ENCODE assay signal across 7 cellular contexts in genomic region chr15:42764154-42764731, GRCh38. TPM values are rescaled to one million over a fixed set of nuclear protein-coding genes. Genes with fewer than 3 reads are reported as not detected.
DNase-seq lines count a peak whose midpoint lies in the region; TF ChIP-seq lines count a peak whose summit lies in the region.
"Not testable (repeated sequence)": the region's sequence is repeated elsewhere in the genome, so short reads cannot be mapped to it uniquely, and the experiment has no call there.

No MANE protein-coding gene starts in this region.

- H3K27me3 ChIP-seq in HUES48 (ENCODE audit: control insufficient read depth, insufficient read depth, low read length); dorsolateral prefrontal cortex; iPS-15b (ENCODE audit: control insufficient read depth, insufficient read depth, low read length): not testable (repeated sequence)

- H3K4me3 ChIP-seq in HUES48 (ENCODE audit: low read depth, low read length): not testable (repeated sequence)
- H3K4me3 ChIP-seq in dorsolateral prefrontal cortex (peak overlapping the region in 8 of 59 donors; percentile 1 to 18 (median 14)), iPS-15b (ENCODE audit: low read depth, low read length) (peak overlapping the region; percentile 41)

- peaks cover 16% of the 10 kb centered on the region for H3K4me1 Mint-ChIP-seq in neural crest cell

- H3K27me3 Mint-ChIP-seq in neural crest cell (ENCODE audit: low read depth): not testable (repeated sequence)

- peak; percentile 21 for DNase-seq in Ammon's horn (ENCODE audit: low spot score)
- peak; percentile 27 for DNase-seq in NCI-H2227 treated with DMSO at 0.1 percent for 48 hours (lab: John Stamatoyannopoulos, UW)
- peak; percentile 9 for DNase-seq in activated gamma-delta T cell (lab: John Stamatoyannopoulos, UW)
- peak in 9 of 10 donors; percentile 30 to 73 (median 57) for DNase-seq in dorsolateral prefrontal cortex
- peak; percentile 16 for DNase-seq in neural crest cell (ENCODE audit: low read depth, low spot score)

- not testable (repeated sequence) for H3K4me1 ChIP-seq in HUES48 (ENCODE audit: control insufficient read depth, insufficient read depth, low read length); iPS-15b (ENCODE audit: control insufficient read depth, insufficient read depth, low read length)

- not testable (repeated sequence) for H3K9ac ChIP-seq in HUES48 (ENCODE audit: low read depth, low read length); iPS-15b (ENCODE audit: low read depth, low read length)

- H3K9me3 Mint-ChIP-seq in neural crest cell: peaks cover 17% of the 10 kb centered on the region

- intact Hi-C loops in dorsolateral prefrontal cortex (cut with DNase I): not testable (repeated sequence)

- H3K27ac ChIP-seq in HUES48 (ENCODE audit: low read depth, low read length) (peak overlapping the region; percentile 46), dorsolateral prefrontal cortex (peak overlapping the region in 3 of 59 donors; percentile 7 to 33 (median 24))

- TF ChIP-seq CTCF in dorsolateral prefrontal cortex (IDR thresholded peaks at IDR 0.05 in 54 of 56, conservative IDR thresholded peaks at IDR 0.05 in 2 of 56; ENCODE audit: low read depth in 1 of 56, partially characterized antibody in 56 of 56); neural crest cell (conservative IDR thresholded peaks at IDR 0.05): not testable (repeated sequence)

- not testable (repeated sequence) for H3K27ac Mint-ChIP-seq in neural crest cell (ENCODE audit: unreplicated experiment)

- peak overlapping the region; percentile 44 for H3K4me3 Mint-ChIP-seq in neural crest cell

- peaks cover 50% of the 10 kb centered on the region for H3K36me3 Mint-ChIP-seq in neural crest cell (ENCODE audit: low read depth)

- H3K9me3 ChIP-seq in HUES48 (ENCODE audit: control insufficient read depth, insufficient read depth, low read length); iPS-15b (ENCODE audit: control insufficient read depth, insufficient read depth, low read length): not testable (repeated sequence)

- H3K36me3 ChIP-seq in HUES48 (ENCODE audit: control insufficient read depth, insufficient read depth, low read length); iPS-15b (ENCODE audit: control insufficient read depth, insufficient read depth, low read length): not testable (repeated sequence)

RNA-seq across cellular contexts. Expression of gene CDAN1, which starts 27.3 kb away (rescaled TPM):
- 10 to 100 TPM in 119 of 120 experiments, 1 to 10 TPM in 1; 9.5 to 35.4 (median 18.6) TPM for total RNA-seq in dorsolateral prefrontal cortex
- total RNA-seq in neural crest cell: 32.7 and 41.0 TPM in 2 replicates
